Comparison of ENCODE assay signal across 16 cellular contexts in genomic region chr9:38063363-38063707, GRCh38. TPM values are rescaled to one million over a fixed set of nuclear protein-coding genes. Genes with fewer than 3 reads are reported as not detected.
DNase-seq lines count a peak whose midpoint lies in the region; ATAC-seq and TF ChIP-seq lines count a peak whose summit lies in the region.
"Had no signal": no experiment of that assay in that cellular context is flagged by ENCODE, and none has a peak within 500 bp of the region (broad histone marks: within the 10 kb centered on the region; RNA-seq: fewer than 3 reads in every experiment).

No MANE protein-coding gene starts in this region.

- H3K4me1 ChIP-seq in RWPE2 (ENCODE audit: insufficient read depth, poor library complexity, severe bottlenecking): peaks cover 60% of the 10 kb centered on the region
- peaks cover 27% of the 10 kb centered on the region for H3K4me1 ChIP-seq in right cardiac atrium (ENCODE audit: control insufficient read depth, insufficient read depth, low read length)
- peaks cover 37 to 52% of the 10 kb centered on the region in 2 experiments for H3K4me1 ChIP-seq in trophoblast cell (ENCODE audit: control insufficient read depth in 1 of 2, insufficient read depth in 2 of 2, low read length in 2 of 2)

- no peak overlapping the region for H2AK5ac ChIP-seq in trophoblast cell (ENCODE audit: low read length)

- H2BK120ac ChIP-seq in trophoblast cell (ENCODE audit: insufficient read depth, low read length, poor library complexity): no peak overlapping the region

- no peak overlapping the region for H3K23ac ChIP-seq in trophoblast cell (ENCODE audit: low read length)

- H3K9me3 ChIP-seq in RWPE2 (ENCODE audit: severe bottlenecking) (no peaks in the 10 kb centered on the region), right cardiac atrium (ENCODE audit: control insufficient read depth, low read length) (no peaks in the 10 kb centered on the region), trophoblast cell (ENCODE audit: insufficient read depth, low read depth, low read length) (peaks cover 3% of the 10 kb centered on the region)

- TF ChIP-seq CTCF in AG04449 (IDR thresholded peaks at IDR 0.05; ENCODE audit: insufficient read depth, low read length, missing control alignments) (no peak), RWPE2 (IDR thresholded peaks at IDR 0.05; ENCODE audit: poor library complexity, severe bottlenecking) (no peak)

- peak overlapping the region; percentile 32 for H3K4me2 ChIP-seq in trophoblast cell (ENCODE audit: low read length)

- H3K14ac ChIP-seq in trophoblast cell (ENCODE audit: low read length): no peak overlapping the region

- H4K8ac ChIP-seq in trophoblast cell (ENCODE audit: low read depth, low read length): no peak overlapping the region

- H3K4me3 ChIP-seq in AG04449 (ENCODE audit: low read depth, low read length) (peak overlapping the region; percentile 24), RWPE2 (ENCODE audit: severe bottlenecking) (no peak overlapping the region), right cardiac atrium (ENCODE audit: low read length) (no peak overlapping the region), trophoblast cell (ENCODE audit: low read depth, low read length) (no peak overlapping the region)
- H3K4me3 ChIP-seq: skin epidermis had no signal

- DNase-seq in AG04449 (ENCODE audit: low read depth, low spot score) (no peak), RWPE2 (ENCODE audit: low spot score) (no peak), right cardiac atrium (no peak), trophoblast cell (no peak), NCI-H526 (lab: John Stamatoyannopoulos, UW) (no peak), NCI-H524 treated with DMSO at 0.1 percent for 48 hours (lab: John Stamatoyannopoulos, UW) (no peak), activated gamma-delta T cell treated with Interleukin-2 at 50 U/mL for 16 hours (no peak)
- DNase-seq: activated CD4-positive, CD25-positive, alpha-beta regulatory T cell; activated CD8-positive, alpha-beta memory T cell treated with anti-CD3 and anti-CD28 coated beads, Interleukin-2, amount 50 U/mL, for 4 hours; activated naive CD8-positive, alpha-beta T cell treated with anti-CD3 and anti-CD28 coated beads for 36 hours; cortex of kidney; DMS 273 treated with DMSO at 0.1 percent for 48 hours; HCEC 1CT; naive B cell had no signal

- peak overlapping the region; percentile 7 for H3K4ac ChIP-seq in trophoblast cell (ENCODE audit: low read depth, low read length)

- no peak for ATAC-seq in RWPE2 (ENCODE audit: low read depth)
- no peak for ATAC-seq in right cardiac atrium
- no peak for ATAC-seq in GM19035 (IDR thresholded peaks at IDR 0.05; ENCODE audit: unreplicated experiment)

- H3K36me3 ChIP-seq in RWPE2 (ENCODE audit: low read depth) (peaks cover 40% of the 10 kb centered on the region), trophoblast cell (ENCODE audit: control insufficient read depth in 1 of 2, insufficient read depth in 2 of 2, low read length in 2 of 2) (peaks cover 12 to 34% of the 10 kb centered on the region in 2 experiments)

- WGBS in right cardiac atrium: 26% methylated on average over 2 of the region's 2 CpGs
- no CpG with 5 or more reads among the region's 2 CpGs for WGBS in trophoblast cell (ENCODE audit: extremely low coverage, insufficient coverage, insufficient read length)

- H2AFZ ChIP-seq in trophoblast cell (ENCODE audit: insufficient read depth, low read length, poor library complexity): no peak overlapping the region

- no peaks in the 10 kb centered on the region for H3K27me3 ChIP-seq in RWPE2 (ENCODE audit: insufficient read depth, poor library complexity, severe bottlenecking)
- H3K27me3 ChIP-seq in right cardiac atrium (ENCODE audit: control insufficient read depth, insufficient read depth): no peaks in the 10 kb centered on the region
- H3K27me3 ChIP-seq in trophoblast cell (ENCODE audit: insufficient read depth, low read length): no peaks in the 10 kb centered on the region

- H3K18ac ChIP-seq in trophoblast cell (ENCODE audit: low read length): peak overlapping the region; percentile 13

- no peak overlapping the region for H2BK5ac ChIP-seq in trophoblast cell (ENCODE audit: low read depth, low read length, poor library complexity)

- CTCF ChIA-PET in AG04449 (lab: Yijun Ruan, JAX): interaction anchor here (1.0 to 6.3 kb wide), 5 partner anchors 9 to 149 kb away, joined by 3 to 37 read pairs (median 5); no protein-coding TSS in a partner anchor

- no peak overlapping the region for H4K91ac ChIP-seq in trophoblast cell (ENCODE audit: low read depth, low read length)

- no peak overlapping the region for H3K9ac ChIP-seq in trophoblast cell (ENCODE audit: low read length)

- H3K79me1 ChIP-seq in trophoblast cell (ENCODE audit: low read length): peaks cover 14% of the 10 kb centered on the region

- POLR2A ChIA-PET in AG04449 (lab: Yijun Ruan, JAX): interaction anchor here (0.8 to 1.3 kb wide), 3 partner anchors 16 to 150 kb away, joined by 3 to 4 read pairs (median 3); no protein-coding TSS in a partner anchor

- H4K12ac ChIP-seq in trophoblast cell (ENCODE audit: low read depth, low read length): no peak overlapping the region

- intact Hi-C loops in right cardiac atrium (cut with DNase I): loop anchor here in 1 of 4 donors (10.0 kb wide), 1 partner anchor 49 kb away; no protein-coding TSS in a partner anchor

- peaks cover 57% of the 10 kb centered on the region for H3K79me2 ChIP-seq in trophoblast cell (ENCODE audit: control insufficient read depth, insufficient read depth, low read length, poor library complexity)

- no peak overlapping the region for H2BK12ac ChIP-seq in trophoblast cell (ENCODE audit: low read length)

- H3K27ac ChIP-seq in RWPE2 (ENCODE audit: poor library complexity, severe bottlenecking) (peak overlapping the region; percentile 79), right cardiac atrium (ENCODE audit: low read length) (peak overlapping the region; percentile 76), trophoblast cell (ENCODE audit: low read depth, low read length) (no peak overlapping the region)

RNA-seq across cellular contexts. Expression of gene SHB, which starts 5.7 kb away (rescaled TPM):
- total RNA-seq in right cardiac atrium: 10 to 100 TPM; 25.7 to 38.9 (median 31.0) TPM
- 14.5 TPM for polyA plus RNA-seq in right cardiac atrium
- 21.8 and 22.1 TPM in 2 replicates for polyA plus RNA-seq in trophoblast cell (2013)
